11 cellular contexts compared by ENCODE assay signal in the genomic region with DNA sequence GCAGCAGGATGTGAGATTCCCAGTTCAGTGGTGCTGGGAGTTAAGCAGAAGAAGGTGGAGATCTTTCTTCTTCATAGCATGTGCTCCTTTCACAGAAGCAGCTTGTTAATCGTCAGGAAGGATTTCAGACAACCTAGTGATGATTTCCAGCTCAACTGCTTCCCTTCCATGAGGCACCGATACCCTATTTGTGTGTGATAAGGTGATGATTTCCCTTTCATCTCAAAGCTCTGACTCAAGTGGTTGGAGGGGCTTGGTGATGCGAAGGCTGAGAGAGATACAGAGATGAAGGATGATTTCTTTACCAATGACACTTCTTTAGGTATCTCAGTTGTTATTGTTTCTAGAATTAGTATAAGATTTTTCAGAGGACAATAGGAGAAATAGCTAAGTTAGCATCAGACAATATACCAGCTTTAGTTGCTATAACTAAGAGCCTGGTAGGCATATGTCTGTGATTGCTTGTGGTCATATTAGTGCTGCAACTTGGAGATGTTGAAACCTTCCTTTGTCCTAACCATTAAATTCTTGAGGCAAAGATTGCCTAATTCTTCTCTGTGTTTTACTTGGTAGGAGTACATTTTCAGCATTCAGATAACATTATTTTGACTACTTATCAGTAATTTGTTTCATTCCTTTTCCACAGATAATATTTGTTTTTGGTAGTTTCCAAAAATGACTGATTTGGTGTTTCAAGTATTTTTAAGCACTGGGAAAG.
DNase-seq lines count a peak whose midpoint lies in the region; ATAC-seq and TF ChIP-seq lines count a peak whose summit lies in the region.
"Had no signal": no experiment of that assay in that cellular context is flagged by ENCODE, and none has a peak within 500 bp of the region (broad histone marks: within the 10 kb centered on the region; RNA-seq: fewer than 3 reads in every experiment).

No MANE protein-coding gene starts in this region.

- POLR2A ChIA-PET in MCF 10A (lab: Yijun Ruan, JAX), result interaction anchor here (0.6 to 2.2 kb wide), 10 partner anchors 9 to 416 kb away, joined by 3 to 8 read pairs (median 5); a partner anchor contains a TSS

- no peak overlapping the region for H3K4me3 ChIP-seq in breast epithelium
- peak overlapping the region; percentile 50 for H3K4me3 ChIP-seq in adipocyte (ENCODE audit: low read length)
- no peak overlapping the region for H3K4me3 ChIP-seq in aorta (ENCODE audit: low read length in 2 of 2)
- H3K4me3 ChIP-seq: transverse colon had no signal

- TF ChIP-seq CTCF in MCF 10A (IDR thresholded peaks at IDR 0.05; ENCODE audit: unreplicated experiment), result no peak
- no peak for TF ChIP-seq CTCF in breast epithelium (IDR thresholded peaks at IDR 0.05)

- 36 to 49% methylated on average over 3 of the region's 3 CpGs for whole genome bisulfite sequencing in aorta, 2 donors

- no peak overlapping the region for H3K4me3 Mint-ChIP-seq in MCF 10A (ENCODE audit: unreplicated experiment)
- H3K4me3 Mint-ChIP-seq: immature natural killer cell had no signal

- H3K27ac ChIP-seq in breast epithelium, result no peak overlapping the region
- H3K27ac ChIP-seq in aorta (ENCODE audit: low read depth in 1 of 2, low read length in 2 of 2), result peak overlapping the region in 1 of 2 donors; percentile 37
- H3K27ac ChIP-seq: transverse colon had no signal

- H3K9ac ChIP-seq in adipocyte (ENCODE audit: low read length), result peak overlapping the region; percentile 43

- BruUV-seq in MCF 10A (replicated peaks; lab: Mats Ljungman, UMichigan), result no TSS peak

- no peaks in the 10 kb centered on the region for H3K27me3 Mint-ChIP-seq in MCF 10A (ENCODE audit: insufficient read depth, unreplicated experiment)

- DNase-seq in MCF 10A (ENCODE audit: unreplicated experiment), result peak; percentile 62
- DNase-seq in breast epithelium (ENCODE audit: low spot score in 2 of 2), result no peak
- DNase-seq in adipocyte (ENCODE audit: low read depth), result peak; percentile 92
- peak; percentile 8 for DNase-seq in foreskin melanocyte
- DNase-seq in aorta, result no peak
- DNase-seq in central memory CD4-positive, alpha-beta T cell, result no peak
- DNase-seq in 8988T, result no peak
- no peak for DNase-seq in midbrain (lab: John Stamatoyannopoulos, UW)
- DNase-seq: immature natural killer cell, NCI-H2227 treated with DMSO at 0.1 percent for 48 hours, transverse colon had no signal

- H3K9me3 Mint-ChIP-seq in MCF 10A (ENCODE audit: unreplicated experiment), result no peaks in the 10 kb centered on the region
- H3K9me3 Mint-ChIP-seq: immature natural killer cell had no signal

- peaks cover 26% of the 10 kb centered on the region for H3K4me1 Mint-ChIP-seq in MCF 10A (ENCODE audit: insufficient read depth, unreplicated experiment)
- H3K4me1 Mint-ChIP-seq: immature natural killer cell had no signal

- H3K4me1 ChIP-seq in breast epithelium (no peaks in the 10 kb centered on the region), adipocyte (ENCODE audit: control insufficient read depth, insufficient read depth, low read length) (peaks cover 27% of the 10 kb centered on the region), aorta (ENCODE audit: control insufficient read depth in 1 of 2, insufficient read depth in 2 of 2, low read length in 2 of 2) (peaks cover 8 to 19% of the 10 kb centered on the region in 2 donors)
- H3K4me1 ChIP-seq: transverse colon had no signal

- H3K27me3 ChIP-seq in breast epithelium (no peaks in the 10 kb centered on the region), adipocyte (replicated peaks; ENCODE audit: control insufficient read depth, insufficient read depth, low read length) (no peaks in the 10 kb centered on the region), aorta (ENCODE audit: control insufficient read depth in 1 of 2, insufficient read depth in 2 of 2, low read length in 1 of 2) (no peaks in the 10 kb centered on the region)
- H3K27me3 ChIP-seq: transverse colon had no signal

- peak overlapping the region; percentile 47 for H3K27ac Mint-ChIP-seq in MCF 10A (ENCODE audit: low read depth, unreplicated experiment)
- H3K27ac Mint-ChIP-seq: immature natural killer cell had no signal

- CTCF ChIA-PET in MCF 10A (lab: Yijun Ruan, JAX), result interaction anchor here (0.6 to 1.3 kb wide), 6 partner anchors 16 to 1824 kb away, joined by 3 to 4 read pairs (median 3); no protein-coding TSS in a partner anchor

- ATAC-seq in aorta (ENCODE audit: low FRiP score), result peak; percentile 71

- intact Hi-C loops in MCF 10A (cut with micrococcal nuclease), result no loop called here
- intact Hi-C loops in breast epithelium (cut with DNase I; ENCODE audit: low total_unique reads), result no loop called here
- intact Hi-C loops in aorta (cut with DNase I), result no loop called here

- H3K36me3 Mint-ChIP-seq in MCF 10A (ENCODE audit: insufficient read depth, unreplicated experiment), result no peaks in the 10 kb centered on the region
- H3K36me3 Mint-ChIP-seq: immature natural killer cell had no signal

- H3K9me3 ChIP-seq in breast epithelium, result no peaks in the 10 kb centered on the region
- no peaks in the 10 kb centered on the region for H3K9me3 ChIP-seq in adipocyte (ENCODE audit: control insufficient read depth, low read length)
- H3K9me3 ChIP-seq in aorta (ENCODE audit: control insufficient read depth, low read length), result no peaks in the 10 kb centered on the region
- H3K9me3 ChIP-seq: transverse colon had no signal

- H3K36me3 ChIP-seq in breast epithelium (no peaks in the 10 kb centered on the region), adipocyte (ENCODE audit: control insufficient read depth, insufficient read depth, low read length, severe bottlenecking) (no peaks in the 10 kb centered on the region), aorta (ENCODE audit: control insufficient read depth in 1 of 2, insufficient read depth in 2 of 2, low read length in 1 of 2) (no peaks in the 10 kb centered on the region)
- H3K36me3 ChIP-seq: transverse colon had no signal

- TF ChIP-seq POLR2A in breast epithelium (IDR thresholded peaks at IDR 0.05), result no peak

Comparison
In these comparisons a context has a peak if more than half of its experiments do, and no peak if none do; other contexts are left out.
1. DNase-seq: peak in MCF 10A (single experiment), adipocyte (single experiment) and foreskin melanocyte (single experiment); none in breast epithelium (0 of 2), aorta (0 of 2), central memory CD4-positive, alpha-beta T cell (single experiment), 8988T (single experiment) and midbrain (single experiment).